1 cellular context compared by ENCODE assay signal in the genomic region with DNA sequence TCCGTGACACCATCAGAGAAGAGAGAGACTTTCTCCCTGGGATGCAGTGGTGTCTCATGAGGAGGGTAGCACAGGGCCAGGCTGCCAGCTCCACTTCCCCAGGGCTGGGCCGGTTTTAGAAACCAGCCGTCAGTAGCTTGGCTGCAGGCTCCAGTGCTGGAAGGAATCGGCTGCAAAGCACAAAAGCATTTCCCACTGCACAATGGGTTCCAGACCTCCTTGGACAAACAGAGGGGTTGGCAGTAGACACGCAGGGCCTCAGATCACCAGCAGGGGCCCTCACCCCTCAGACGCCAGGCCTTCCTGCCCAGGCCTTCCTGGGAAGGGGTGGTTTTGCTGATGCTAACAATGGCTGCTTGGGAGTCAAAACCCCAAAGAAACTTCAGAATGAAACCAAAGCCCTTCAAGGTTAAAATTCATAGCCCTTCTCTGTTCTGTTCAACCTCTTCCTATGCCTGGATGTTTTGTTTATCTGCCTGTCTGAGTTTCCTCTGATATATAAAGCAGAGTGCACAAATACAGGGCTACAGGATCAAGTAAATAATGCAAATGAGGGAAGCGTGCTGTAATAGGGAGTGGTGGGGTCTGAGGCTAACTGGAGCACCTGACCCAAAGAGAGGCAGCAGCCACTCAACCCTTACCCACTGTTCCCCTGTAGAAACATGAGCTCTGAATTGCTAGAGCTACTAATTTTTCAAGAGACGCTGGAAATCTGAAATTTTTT.
TF ChIP-seq lines count a peak whose summit lies in the region.

No MANE protein-coding gene starts in this region.

TF ChIP-seq in HepG2, 621 proteins besides CTCF, POLR2A, EP300 and RAD21 (continued from another document and continues in another):
- no peak for TF ChIP-seq ZNF329 (CRISPR knock-in tag; IDR thresholded peaks at IDR 0.05; ENCODE audit: low read depth)
- peak; percentile 23 for TF ChIP-seq TEAD3 (CRISPR knock-in tag; optimal IDR thresholded peaks at IDR 0.05; ENCODE audit: borderline replicate concordance)
- TF ChIP-seq KDM1A (CRISPR knock-in tag; IDR thresholded peaks at IDR 0.05): 0 out of 2 replicates have a peak, but pooled peaks have one; percentile 29
- no peak for TF ChIP-seq RNF219 (CRISPR knock-in tag; IDR thresholded peaks at IDR 0.05)
- TF ChIP-seq AGO2 (optimal IDR thresholded peaks at IDR 0.05; ENCODE audit: low read depth, low read length): no peak
- TF ChIP-seq MTA3 (CRISPR knock-in tag; IDR thresholded peaks at IDR 0.05): no peak
- TF ChIP-seq SNAPC2 (CRISPR knock-in tag; IDR thresholded peaks at IDR 0.05): no peak
- no peak for TF ChIP-seq TRIM24 (CRISPR knock-in tag; IDR thresholded peaks at IDR 0.05)
- TF ChIP-seq MBD4 (IDR thresholded peaks at IDR 0.05; ENCODE audit: borderline replicate concordance, low read length): no peak
- TF ChIP-seq PITX1 (CRISPR knock-in tag; IDR thresholded peaks at IDR 0.05): no peak
- no peak for TF ChIP-seq ZNF10 (CRISPR knock-in tag; IDR thresholded peaks at IDR 0.05; ENCODE audit: borderline replicate concordance, low read depth)
- TF ChIP-seq PPARG (CRISPR knock-in tag; conservative IDR thresholded peaks at IDR 0.05): no peak
- TF ChIP-seq MXI1 (IDR thresholded peaks at IDR 0.05; ENCODE audit: borderline replicate concordance, low read depth, low read length): no peak
- no peak for TF ChIP-seq SNAPC4 (CRISPR knock-in tag; IDR thresholded peaks at IDR 0.05)
- no peak for TF ChIP-seq PHF5A (CRISPR knock-in tag; IDR thresholded peaks at IDR 0.05; ENCODE audit: low read depth, unreplicated experiment)
- TF ChIP-seq TAF1 (CRISPR knock-in tag; IDR thresholded peaks at IDR 0.05): no peak
- TF ChIP-seq ZNF180 (CRISPR knock-in tag; IDR thresholded peaks at IDR 0.05; ENCODE audit: borderline replicate concordance, low read depth): peak; percentile 98; the same call in 1 of the 2 replicates
- TF ChIP-seq ZNF607 (CRISPR knock-in tag; IDR thresholded peaks at IDR 0.05; ENCODE audit: borderline replicate concordance): no peak
- no peak for TF ChIP-seq ZNF839 (CRISPR knock-in tag; IDR thresholded peaks at IDR 0.05; ENCODE audit: borderline replicate concordance)
- no peak for TF ChIP-seq MAX (IDR thresholded peaks at IDR 0.05)
- no peak for TF ChIP-seq ZBTB8A (CRISPR knock-in tag; IDR thresholded peaks at IDR 0.05; ENCODE audit: borderline replicate concordance, low read depth)
- no peak for TF ChIP-seq REXO4 (CRISPR knock-in tag; IDR thresholded peaks at IDR 0.05; ENCODE audit: borderline replicate concordance)
- TF ChIP-seq ZNF354B (CRISPR knock-in tag; IDR thresholded peaks at IDR 0.05): no peak
- TF ChIP-seq CCDC6 (CRISPR knock-in tag; IDR thresholded peaks at IDR 0.05): no peak
- TF ChIP-seq HNF4G (IDR thresholded peaks at IDR 0.05; ENCODE audit: borderline replicate concordance, low read depth, low read length): no peak
- no peak for TF ChIP-seq HNF4G (CRISPR knock-in tag; IDR thresholded peaks at IDR 0.05; ENCODE audit: borderline replicate concordance, low read depth)
- TF ChIP-seq FOXA3 (CRISPR knock-in tag; IDR thresholded peaks at IDR 0.05): peak; percentile 37; the same call in 1 of the 2 replicates
- peak; percentile 28; the same call in 1 of the 2 replicates for TF ChIP-seq ZNF614 (CRISPR knock-in tag; IDR thresholded peaks at IDR 0.05; ENCODE audit: borderline replicate concordance)
- no peak for TF ChIP-seq ZNF33B (CRISPR knock-in tag; IDR thresholded peaks at IDR 0.05)
- TF ChIP-seq, protein P1, sequence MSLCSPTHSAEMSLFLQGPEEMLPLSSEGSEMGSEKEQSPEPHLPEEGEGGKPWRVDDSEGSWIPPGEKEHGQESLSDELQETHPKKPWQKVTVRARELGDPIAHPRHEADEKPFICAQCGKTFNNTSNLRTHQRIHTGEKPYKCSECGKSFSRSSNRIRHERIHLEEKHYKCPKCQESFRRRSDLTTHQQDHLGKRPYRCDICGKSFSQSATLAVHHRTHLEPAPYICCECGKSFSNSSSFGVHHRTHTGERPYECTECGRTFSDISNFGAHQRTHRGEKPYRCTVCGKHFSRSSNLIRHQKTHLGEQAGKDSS (CRISPR knock-in tag; IDR thresholded peaks at IDR 0.05; ENCODE audit: borderline replicate concordance, low read depth): no peak
- no peak; the same call in 1 of the 2 replicates for TF ChIP-seq AHR (CRISPR knock-in tag; IDR thresholded peaks at IDR 0.05)
- no peak for TF ChIP-seq E2F5 (CRISPR knock-in tag; conservative IDR thresholded peaks at IDR 0.05)
- no peak; the same call in 1 of the 2 replicates for TF ChIP-seq RFXAP (CRISPR knock-in tag; IDR thresholded peaks at IDR 0.05; ENCODE audit: borderline replicate concordance)
- no peak for TF ChIP-seq FIP1L1 (IDR thresholded peaks at IDR 0.05; ENCODE audit: borderline replicate concordance, insufficient read depth, low read depth, low read length)
- TF ChIP-seq ZNF296 (CRISPR knock-in tag; conservative IDR thresholded peaks at IDR 0.05): no peak
- no peak for TF ChIP-seq SYNCRIP (IDR thresholded peaks at IDR 0.05; ENCODE audit: insufficient read depth, low read depth, low read length)
- TF ChIP-seq ZNF883 (CRISPR knock-in tag; IDR thresholded peaks at IDR 0.05; ENCODE audit: not compliant biosample characterization): peak; percentile 50
- TF ChIP-seq ELK4 (CRISPR knock-in tag; IDR thresholded peaks at IDR 0.05; ENCODE audit: borderline replicate concordance): no peak
- TF ChIP-seq ISX (CRISPR knock-in tag; conservative IDR thresholded peaks at IDR 0.05): no peak
- no peak for TF ChIP-seq PHF21A (CRISPR knock-in tag; IDR thresholded peaks at IDR 0.05)
- peak; percentile 63; the same call in 1 of the 2 replicates for TF ChIP-seq ZBTB38 (CRISPR knock-in tag; IDR thresholded peaks at IDR 0.05)
- TF ChIP-seq ERF (CRISPR knock-in tag; IDR thresholded peaks at IDR 0.05): peak; percentile 64
- TF ChIP-seq ZNF263 (CRISPR knock-in tag; IDR thresholded peaks at IDR 0.05): no peak
- TF ChIP-seq PAX8 (CRISPR knock-in tag; IDR thresholded peaks at IDR 0.05; ENCODE audit: borderline replicate concordance): no peak
- TF ChIP-seq, protein P2, sequence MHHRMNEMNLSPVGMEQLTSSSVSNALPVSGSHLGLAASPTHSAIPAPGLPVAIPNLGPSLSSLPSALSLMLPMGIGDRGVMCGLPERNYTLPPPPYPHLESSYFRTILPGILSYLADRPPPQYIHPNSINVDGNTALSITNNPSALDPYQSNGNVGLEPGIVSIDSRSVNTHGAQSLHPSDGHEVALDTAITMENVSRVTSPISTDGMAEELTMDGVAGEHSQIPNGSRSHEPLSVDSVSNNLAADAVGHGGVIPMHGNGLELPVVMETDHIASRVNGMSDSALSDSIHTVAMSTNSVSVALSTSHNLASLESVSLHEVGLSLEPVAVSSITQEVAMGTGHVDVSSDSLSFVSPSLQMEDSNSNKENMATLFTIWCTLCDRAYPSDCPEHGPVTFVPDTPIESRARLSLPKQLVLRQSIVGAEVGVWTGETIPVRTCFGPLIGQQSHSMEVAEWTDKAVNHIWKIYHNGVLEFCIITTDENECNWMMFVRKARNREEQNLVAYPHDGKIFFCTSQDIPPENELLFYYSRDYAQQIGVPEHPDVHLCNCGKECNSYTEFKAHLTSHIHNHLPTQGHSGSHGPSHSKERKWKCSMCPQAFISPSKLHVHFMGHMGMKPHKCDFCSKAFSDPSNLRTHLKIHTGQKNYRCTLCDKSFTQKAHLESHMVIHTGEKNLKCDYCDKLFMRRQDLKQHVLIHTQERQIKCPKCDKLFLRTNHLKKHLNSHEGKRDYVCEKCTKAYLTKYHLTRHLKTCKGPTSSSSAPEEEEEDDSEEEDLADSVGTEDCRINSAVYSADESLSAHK (CRISPR knock-in tag; IDR thresholded peaks at IDR 0.05; ENCODE audit: borderline replicate concordance): no peak
- no peak for TF ChIP-seq KLF9 (CRISPR knock-in tag; IDR thresholded peaks at IDR 0.05; ENCODE audit: low read depth)
- no peak; the same call in 1 of the 2 replicates for TF ChIP-seq KDM5B (CRISPR knock-in tag; IDR thresholded peaks at IDR 0.05; ENCODE audit: borderline replicate concordance)
- TF ChIP-seq ZNF781 (CRISPR knock-in tag; IDR thresholded peaks at IDR 0.05; ENCODE audit: borderline replicate concordance, not compliant biosample characterization): no peak
- no peak for TF ChIP-seq TCF7L2 (IDR thresholded peaks at IDR 0.05; ENCODE audit: low read depth, low read length)
- no peak for TF ChIP-seq ETV5 (CRISPR knock-in tag; IDR thresholded peaks at IDR 0.05; ENCODE audit: borderline replicate concordance)
- TF ChIP-seq KDM4B (CRISPR knock-in tag; IDR thresholded peaks at IDR 0.05): peak; percentile 20; the same call in 1 of the 2 replicates
- TF ChIP-seq PRPF4 (IDR thresholded peaks at IDR 0.05; ENCODE audit: low read depth, low read length, poor library complexity, severe bottlenecking): no peak
- no peak for TF ChIP-seq ATM (IDR thresholded peaks at IDR 0.05; ENCODE audit: borderline replicate concordance)
- no peak for TF ChIP-seq ZKSCAN5 (CRISPR knock-in tag; IDR thresholded peaks at IDR 0.05)
- no peak for TF ChIP-seq ZNF709 (CRISPR knock-in tag; IDR thresholded peaks at IDR 0.05)
- TF ChIP-seq POLR2AphosphoS2 (IDR thresholded peaks at IDR 0.05; ENCODE audit: low read depth, low read length): no peak
- no peak for TF ChIP-seq CHCHD3 (CRISPR knock-in tag; IDR thresholded peaks at IDR 0.05)
- no peak for TF ChIP-seq SALL2 (CRISPR knock-in tag; IDR thresholded peaks at IDR 0.05)
